In genomic region chr2:72147971-72148369, GRCh38 we compare ENCODE assay signal across 9 cellular contexts. TPM values are rescaled to one million over a fixed set of nuclear protein-coding genes. Genes with fewer than 3 reads are reported as not detected.
A peak's percentile ranks its signal among the peaks of the same experiment; 100 is the strongest.
DNase-seq lines count a peak whose midpoint lies in the region; TF ChIP-seq lines count a peak whose summit lies in the region.
"Had no signal": no experiment of that assay in that cellular context is flagged by ENCODE, and none has a peak within 500 bp of the region (broad histone marks: within the 10 kb centered on the region; RNA-seq: fewer than 3 reads in every experiment).

No MANE protein-coding gene starts in this region.

- CTCF ChIA-PET in activated naive CD4-positive, alpha-beta T cell treated with anti-CD3 and anti-CD28 coated beads for 36 hours (lab: Charles Lee) = interaction anchor here (0.8 to 1.3 kb wide), 2 partner anchors 458 to 538 kb away, joined by 3 read pairs; no protein-coding TSS in a partner anchor

- no peaks in the 10 kb centered on the region for H3K36me3 ChIP-seq in mesodermal cell (ENCODE audit: control insufficient read depth, insufficient read depth, low read length)

- peak overlapping the region; percentile 48 for H3K4me3 Mint-ChIP-seq in activated naive CD4-positive, alpha-beta T cell treated with anti-CD3 and anti-CD28 coated beads for 36 hours
- peak overlapping the region; percentile 90 for H3K4me3 Mint-ChIP-seq in type B pancreatic cell

- peaks cover 67% of the 10 kb centered on the region for H3K27me3 Mint-ChIP-seq in activated naive CD4-positive, alpha-beta T cell treated with anti-CD3 and anti-CD28 coated beads for 36 hours (ENCODE audit: low read depth)
- H3K27me3 Mint-ChIP-seq in type B pancreatic cell = peaks cover 78% of the 10 kb centered on the region

- WGBS in mesodermal cell (ENCODE audit: insufficient coverage in 2 of 2), 2 experiments = 2 to 6% methylated on average over 7 to 8 of the region's 12 CpGs

- no peak overlapping the region for H3K27ac Mint-ChIP-seq in activated naive CD4-positive, alpha-beta T cell treated with anti-CD3 and anti-CD28 coated beads for 36 hours
- H3K27ac Mint-ChIP-seq in type B pancreatic cell = peak overlapping the region; percentile 82

- H3K36me3 Mint-ChIP-seq in activated naive CD4-positive, alpha-beta T cell treated with anti-CD3 and anti-CD28 coated beads for 36 hours (ENCODE audit: low read depth) = no peaks in the 10 kb centered on the region
- no peaks in the 10 kb centered on the region for H3K36me3 Mint-ChIP-seq in type B pancreatic cell

- H3K4me1 Mint-ChIP-seq in activated naive CD4-positive, alpha-beta T cell treated with anti-CD3 and anti-CD28 coated beads for 36 hours (ENCODE audit: low read depth) = peaks cover 48% of the 10 kb centered on the region
- peaks cover 22% of the 10 kb centered on the region for H3K4me1 Mint-ChIP-seq in type B pancreatic cell (ENCODE audit: unreplicated experiment)

- H3K4me3 ChIP-seq in astrocyte of the spinal cord (ENCODE audit: low read depth, low read length) = peak overlapping the region; percentile 1
- H3K4me3 ChIP-seq in mesodermal cell (ENCODE audit: extremely low read depth, insufficient read depth, low read length, poor library complexity, severe bottlenecking) = peak overlapping the region; percentile 25
- H3K4me3 ChIP-seq: K562 had no signal

- intact Hi-C loops in activated naive CD4-positive, alpha-beta T cell treated with anti-CD3 and anti-CD28 coated beads for 36 hours (cut with micrococcal nuclease) = loop anchor here (5.0 kb wide), 3 partner anchors 346 to 769 kb away; partner anchors contain the start of gene EMX1

- TF ChIP-seq CTCF in astrocyte of the spinal cord (IDR thresholded peaks at IDR 0.05; ENCODE audit: low read depth, low read length) = no peak
- no peak for TF ChIP-seq CTCF in type B pancreatic cell (conservative IDR thresholded peaks at IDR 0.05)

- H3K9me3 Mint-ChIP-seq in activated naive CD4-positive, alpha-beta T cell treated with anti-CD3 and anti-CD28 coated beads for 36 hours = no peaks in the 10 kb centered on the region
- no peaks in the 10 kb centered on the region for H3K9me3 Mint-ChIP-seq in type B pancreatic cell

- peaks cover 10% of the 10 kb centered on the region for H3K9me3 ChIP-seq in mesodermal cell (ENCODE audit: control insufficient read depth, low read length)

- no peak overlapping the region for H3K27ac ChIP-seq in mesodermal cell (ENCODE audit: low read depth, low read length, severe bottlenecking)

- in situ Hi-C loops in astrocyte of the spinal cord (cut with HindIII; ENCODE audit: low sequenced_read_pairs) = no loop called here

- H3K4me1 ChIP-seq in mesodermal cell (ENCODE audit: control insufficient read depth, insufficient read depth, low read length, poor library complexity, severe bottlenecking) = peaks cover 12% of the 10 kb centered on the region

- DNase-seq in activated naive CD4-positive, alpha-beta T cell treated with anti-CD3 and anti-CD28 coated beads for 36 hours = no peak
- no peak for DNase-seq in activated naive CD4-positive, alpha-beta T cell (lab: John Stamatoyannopoulos, UW)
- no peak for DNase-seq in astrocyte of the spinal cord (ENCODE audit: low read depth, low spot score)
- DNase-seq in type B pancreatic cell (ENCODE audit: extremely low spot score, unreplicated experiment) = no peak
- no peak for DNase-seq in hippocampal formation (lab: John Stamatoyannopoulos, UW)
- no peak for DNase-seq in stimulated activated CD4-positive, alpha-beta T cell treated with anti-CD3 and anti-CD28 coated beads, Interleukin-2, amount 100 ng/mL, for 48 hours
- no peak for DNase-seq in NCI-H526 (lab: John Stamatoyannopoulos, UW)

RNA-seq across cellular contexts. Expression of gene CYP26B1, which starts 0.3 kb away (rescaled TPM):
- total RNA-seq in activated naive CD4-positive, alpha-beta T cell treated with anti-CD3 and anti-CD28 coated beads for 36 hours = not detected
- 0.74 TPM for polyA plus RNA-seq in mesodermal cell (2013, experiment 1 of 2)
- polyA plus RNA-seq in mesodermal cell (2013, experiment 2 of 2) = 0.66 TPM
- total RNA-seq in type B pancreatic cell (ENCODE audit: low replicate concordance) = 5.4 and 23.6 TPM in 2 replicates
